19 cellular contexts compared by ENCODE assay signal in the genomic region with DNA sequence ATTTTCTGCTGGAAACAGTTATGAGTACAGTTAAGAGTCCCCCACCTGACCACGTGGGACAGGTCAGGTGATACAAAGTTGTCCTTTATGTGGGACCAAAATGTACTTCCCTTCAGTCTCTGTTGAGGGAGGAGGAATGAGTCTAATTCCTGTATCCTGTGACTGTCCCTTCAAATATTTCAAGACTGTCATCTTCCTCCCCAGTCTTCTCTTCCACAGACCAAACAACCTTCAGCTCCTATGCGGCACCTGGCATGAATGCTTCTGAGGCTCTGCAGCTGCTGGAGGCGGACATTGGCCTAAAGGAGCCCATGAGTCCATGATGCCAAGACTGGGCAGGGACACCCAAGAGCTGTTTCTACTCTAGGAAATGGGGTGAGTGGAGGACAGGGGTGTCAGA.
DNase-seq lines count a peak whose midpoint lies in the region; ATAC-seq and TF ChIP-seq lines count a peak whose summit lies in the region.
"Had no signal": no experiment of that assay in that cellular context is flagged by ENCODE, and none has a peak within 500 bp of the region (broad histone marks: within the 10 kb centered on the region; RNA-seq: fewer than 3 reads in every experiment).

No MANE protein-coding gene starts in this region.

- no peak overlapping the region for H2BK120ac ChIP-seq in IMR-90 (ENCODE audit: low read depth, low read length)

- H3K14ac ChIP-seq in IMR-90 (replicated peaks; ENCODE audit: low read depth, low read length), result no peak overlapping the region; the same call in 1 of the 2 replicates

- H4K20me1 ChIP-seq in BLaER1 (no peaks in the 10 kb centered on the region), IMR-90 (ENCODE audit: insufficient read depth, low read length) (no peaks in the 10 kb centered on the region)

- H3K56ac ChIP-seq in IMR-90 (ENCODE audit: extremely low read depth, insufficient read depth, low read length), result no peak overlapping the region

- H3K27ac Mint-ChIP-seq in stimulated activated effector memory CD8-positive, alpha-beta T cell treated with anti-CD3 and anti-CD28 coated beads, Interleukin-12 subunit alpha, Interleukin-12 subunit beta, amount 100 ng/mL, for 72 hours, result no peak overlapping the region

- intact Hi-C loops in IMR-90 (cut with micrococcal nuclease), result no loop called here

- H3K4me1 Mint-ChIP-seq in stimulated activated effector memory CD8-positive, alpha-beta T cell treated with anti-CD3 and anti-CD28 coated beads, Interleukin-12 subunit alpha, Interleukin-12 subunit beta, amount 100 ng/mL, for 72 hours, result no peaks in the 10 kb centered on the region

- CTCF ChIA-PET in IMR-90 (lab: Yijun Ruan, JAX), result interaction anchor here (0.6 kb wide), 1 partner anchor 120 kb away, joined by 9 read pairs; no protein-coding TSS in a partner anchor

- DNase-seq in IMR-90 (no peak), brain microvascular endothelial cell (no peak), NCI-H226 (no peak), NK-92 (lab: John Stamatoyannopoulos, UW; ENCODE audit: unreplicated experiment) (no peak), tibial nerve (ENCODE audit: low spot score in 2 of 2) (no peak)
- no peak for DNase-seq in stimulated activated effector memory CD8-positive, alpha-beta T cell treated with anti-CD3 and anti-CD28 coated beads, Interleukin-12 subunit alpha, Interleukin-12 subunit beta, amount 100 ng/mL, for 72 hours (ENCODE audit: low spot score in 2 of 2)
- DNase-seq: AML-193, DMS53, NCI-H1092 treated with DMSO at 0.1 percent for 48 hours, NCI-H1436 treated with DMSO at 0.1 percent for 48 hours, NCI-H1930, NCI-H345, NCI-H524 treated with DMSO at 0.1 percent for 48 hours, NCI-H82, Right ventricle myocardium superior had no signal

- no peaks in the 10 kb centered on the region for H3K36me3 Mint-ChIP-seq in stimulated activated effector memory CD8-positive, alpha-beta T cell treated with anti-CD3 and anti-CD28 coated beads, Interleukin-12 subunit alpha, Interleukin-12 subunit beta, amount 100 ng/mL, for 72 hours

- in situ Hi-C loops in IMR-90 (cut with MboI; ENCODE audit: low sequenced_read_pairs), result no loop called here
- in situ Hi-C loops in brain microvascular endothelial cell (cut with HindIII; ENCODE audit: low pct_ligation_motif_present, low sequenced_read_pairs), result no loop called here

- no peak overlapping the region for H2AK5ac ChIP-seq in IMR-90 (ENCODE audit: low read depth, low read length)

- H3K4me1 ChIP-seq in BLaER1, result peaks cover 22% of the 10 kb centered on the region
- H3K4me1 ChIP-seq in IMR-90 (ENCODE audit: control insufficient read depth, insufficient read depth, low read length), result no peaks in the 10 kb centered on the region; the same call in 1 of the 2 replicates
- no peaks in the 10 kb centered on the region for H3K4me1 ChIP-seq in tibial nerve

- no peak overlapping the region for H2AFZ ChIP-seq in IMR-90 (replicated peaks; ENCODE audit: low read length, poor library complexity)

- no peak overlapping the region for H2BK20ac ChIP-seq in IMR-90 (ENCODE audit: low read depth, low read length)

- H3K4me2 ChIP-seq in BLaER1 (peak overlapping the region; percentile 20; the same call in 1 of the 2 replicates), IMR-90 (ENCODE audit: low read depth, low read length) (no peak overlapping the region)
- H3K4me2 ChIP-seq: KMS-11 had no signal

- no peak overlapping the region; a peak in 1 of 4 replicates for H4K8ac ChIP-seq in IMR-90 (ENCODE audit: low read depth in 2 of 2, low read length in 2 of 2)

- H3K18ac ChIP-seq in IMR-90 (ENCODE audit: low read depth, low read length), result no peak overlapping the region

- no peak for ATAC-seq in IMR-90 (ENCODE audit: low read depth)
- ATAC-seq in stimulated activated effector memory CD8-positive, alpha-beta T cell treated with anti-CD3 and anti-CD28 coated beads, Interleukin-12 subunit alpha, Interleukin-12 subunit beta, amount 100 ng/mL, for 72 hours, result peak; percentile 8

- H2BK15ac ChIP-seq in IMR-90 (ENCODE audit: low read depth, low read length), result no peak overlapping the region

- H3K9me3 Mint-ChIP-seq in stimulated activated effector memory CD8-positive, alpha-beta T cell treated with anti-CD3 and anti-CD28 coated beads, Interleukin-12 subunit alpha, Interleukin-12 subunit beta, amount 100 ng/mL, for 72 hours, result peaks cover 6% of the 10 kb centered on the region

- POLR2A ChIA-PET in IMR-90 (lab: Charles Lee; ENCODE audit: unreplicated experiment), result no interaction called here

- no peaks in the 10 kb centered on the region; the same call in 1 of the 2 replicates for H3K9me1 ChIP-seq in IMR-90 (ENCODE audit: insufficient read depth, low read length)

- H3K36me3 ChIP-seq in BLaER1 (no peaks in the 10 kb centered on the region), IMR-90 (ENCODE audit: control insufficient read depth, insufficient read depth, low read length) (no peaks in the 10 kb centered on the region), brain microvascular endothelial cell (replicated peaks) (no peaks in the 10 kb centered on the region), tibial nerve (no peaks in the 10 kb centered on the region)

- no CpG with 5 or more reads among the region's 3 CpGs for WGBS in IMR-90 (ENCODE audit: extremely low coverage in 2 of 2, insufficient read length in 1 of 2), 2 experiments
- WGBS in tibial nerve, 2 donors, result 89 to 94% methylated on average over 3 of the region's 3 CpGs

- no peak overlapping the region for H3K27ac ChIP-seq in BLaER1
- no peak overlapping the region for H3K27ac ChIP-seq in IMR-90 (ENCODE audit: insufficient read depth, low read length)
- peak overlapping the region; percentile 59 for H3K27ac ChIP-seq in brain microvascular endothelial cell
- H3K27ac ChIP-seq in tibial nerve, result no peak overlapping the region
- H3K27ac ChIP-seq: C4-2B, HL-60, KMS-11 had no signal

- TF ChIP-seq POLR2A in IMR-90 (IDR thresholded peaks at IDR 0.05; ENCODE audit: low read depth, low read length) (no peak), tibial nerve (IDR thresholded peaks at IDR 0.05) (no peak)

- no peak overlapping the region for H3K23ac ChIP-seq in IMR-90 (ENCODE audit: low read depth, low read length)

- H3K9ac ChIP-seq in BLaER1 (no peak overlapping the region), IMR-90 (ENCODE audit: low read depth, low read length) (no peak overlapping the region)
- H3K9ac ChIP-seq: KMS-11 had no signal

- no TSS peak for BruUV-seq in IMR-90 (replicated peaks; lab: Mats Ljungman, UMichigan)

- no peak overlapping the region for H4K91ac ChIP-seq in IMR-90 (ENCODE audit: insufficient read depth, low read depth, low read length)

- no peak overlapping the region for H2AK9ac ChIP-seq in IMR-90 (replicated peaks; ENCODE audit: low read depth, low read length, poor library complexity)

- H3K4me3 Mint-ChIP-seq in stimulated activated effector memory CD8-positive, alpha-beta T cell treated with anti-CD3 and anti-CD28 coated beads, Interleukin-12 subunit alpha, Interleukin-12 subunit beta, amount 100 ng/mL, for 72 hours, result no peak overlapping the region

- no peak overlapping the region for H3K4ac ChIP-seq in IMR-90 (ENCODE audit: low read depth, low read length)

- H4K5ac ChIP-seq in IMR-90 (ENCODE audit: low read depth, low read length), result no peak overlapping the region

- dilution Hi-C loops in IMR-90 (cut with HindIII; ENCODE audit: low sequenced_read_pairs, unreplicated experiment), result no loop called here

- H3K4me3 ChIP-seq in BLaER1, result no peak overlapping the region
- H3K4me3 ChIP-seq in IMR-90 (ENCODE audit: insufficient read depth, low read depth, low read length), result no peak overlapping the region
- H3K4me3 ChIP-seq in brain microvascular endothelial cell (ENCODE audit: low read depth, low read length), result no peak overlapping the region
- no peak overlapping the region for H3K4me3 ChIP-seq in tibial nerve

- peaks cover 39% of the 10 kb centered on the region for H3K9me3 ChIP-seq in BLaER1
- H3K9me3 ChIP-seq in IMR-90 (ENCODE audit: control insufficient read depth, insufficient read depth, low read length), result 0 out of 2 replicates have a peak, but pooled peaks cover 2% of the 10 kb centered on the region
- H3K9me3 ChIP-seq in tibial nerve, result no peaks in the 10 kb centered on the region

- no peak for TF ChIP-seq CTCF in IMR-90 (conservative IDR thresholded peaks at IDR 0.05; ENCODE audit: low read depth, low read length)
- no peak for TF ChIP-seq CTCF in brain microvascular endothelial cell (IDR thresholded peaks at IDR 0.05; ENCODE audit: low read depth, low read length, missing control alignments)
- no peak for TF ChIP-seq CTCF in tibial nerve (IDR thresholded peaks at IDR 0.05)

- no peak overlapping the region for H2BK5ac ChIP-seq in IMR-90 (ENCODE audit: low read depth, low read length, poor library complexity, severe bottlenecking)

- TF ChIP-seq RAD21 in IMR-90 (IDR thresholded peaks at IDR 0.05; ENCODE audit: low read length), result no peak

- H3K79me1 ChIP-seq in IMR-90 (ENCODE audit: low read depth in 1 of 2, low read length in 2 of 2), result no peaks in the 10 kb centered on the region

- TF ChIP-seq EP300 in tibial nerve (IDR thresholded peaks at IDR 0.05), result no peak

- H3K27me3 ChIP-seq in BLaER1, result no peaks in the 10 kb centered on the region
- H3K27me3 ChIP-seq in IMR-90 (ENCODE audit: control insufficient read depth, insufficient read depth, low read length), result peaks cover 8% of the 10 kb centered on the region; the same call in 1 of the 2 replicates
- peaks cover 4% of the 10 kb centered on the region for H3K27me3 ChIP-seq in brain microvascular endothelial cell (replicated peaks)
- H3K27me3 ChIP-seq in tibial nerve, result no peaks in the 10 kb centered on the region

TF ChIP-seq in IMR-90, 13 proteins besides CTCF, POLR2A, EP300 and RAD21:
- TF ChIP-seq, protein P1, sequence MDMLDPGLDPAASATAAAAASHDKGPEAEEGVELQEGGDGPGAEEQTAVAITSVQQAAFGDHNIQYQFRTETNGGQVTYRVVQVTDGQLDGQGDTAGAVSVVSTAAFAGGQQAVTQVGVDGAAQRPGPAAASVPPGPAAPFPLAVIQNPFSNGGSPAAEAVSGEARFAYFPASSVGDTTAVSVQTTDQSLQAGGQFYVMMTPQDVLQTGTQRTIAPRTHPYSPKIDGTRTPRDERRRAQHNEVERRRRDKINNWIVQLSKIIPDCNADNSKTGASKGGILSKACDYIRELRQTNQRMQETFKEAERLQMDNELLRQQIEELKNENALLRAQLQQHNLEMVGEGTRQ (IDR thresholded peaks at IDR 0.05; ENCODE audit: low read depth, low read length), result 0 out of 2 replicates have a peak, but pooled peaks have one; percentile 7
- TF ChIP-seq CEBPB (IDR thresholded peaks at IDR 0.05; ENCODE audit: low read depth, low read length) (no peak), BHLHE40 (IDR thresholded peaks at IDR 0.05; ENCODE audit: low read depth, low read length) (no peak), CHD1 (IDR thresholded peaks at IDR 0.05; ENCODE audit: low read depth, low read length) (no peak)
